In genomic region chr16:11852092-11852809, GRCh38 we compare ENCODE assay signal across 2 cellular contexts.
TF ChIP-seq lines count a peak whose summit lies in the region.

No MANE protein-coding gene starts in this region.

TF ChIP-seq in IMR-90, 13 proteins besides CTCF, POLR2A, EP300 and RAD21:
- TF ChIP-seq MAZ (IDR thresholded peaks at IDR 0.05; ENCODE audit: borderline replicate concordance, low read depth, low read length): no peak
- TF ChIP-seq RCOR1 (IDR thresholded peaks at IDR 0.05; ENCODE audit: insufficient replicate concordance, low read length): no peak
- no peak for TF ChIP-seq MXI1 (IDR thresholded peaks at IDR 0.05; ENCODE audit: borderline replicate concordance, low read depth, low read length)
- TF ChIP-seq NFE2L2 (IDR thresholded peaks at IDR 0.05; ENCODE audit: low read depth, low read length): no peak
- TF ChIP-seq SMC3 (IDR thresholded peaks at IDR 0.05; ENCODE audit: low read depth, low read length): no peak
- no peak for TF ChIP-seq CEBPB (IDR thresholded peaks at IDR 0.05; ENCODE audit: low read depth, low read length)
- no peak for TF ChIP-seq USF2 (IDR thresholded peaks at IDR 0.05; ENCODE audit: low read depth, low read length)
- TF ChIP-seq RFX5 (IDR thresholded peaks at IDR 0.05; ENCODE audit: low read depth, low read length): no peak
- no peak for TF ChIP-seq CHD1 (IDR thresholded peaks at IDR 0.05; ENCODE audit: low read depth, low read length)
- no peak for TF ChIP-seq BHLHE40 (IDR thresholded peaks at IDR 0.05; ENCODE audit: low read depth, low read length)
- no peak for TF ChIP-seq ELK1 (IDR thresholded peaks at IDR 0.05; ENCODE audit: borderline replicate concordance, low read depth, low read length)
- TF ChIP-seq FOS (IDR thresholded peaks at IDR 0.05; ENCODE audit: low read depth, low read length): no peak

TF ChIP-seq in K562, 482 proteins besides CTCF, POLR2A, EP300 and RAD21:
- TF ChIP-seq MCM7 (IDR thresholded peaks at IDR 0.05) (no peak), RBM17 (IDR thresholded peaks at IDR 0.05; ENCODE audit: borderline replicate concordance, low read depth, low read length) (no peak), GTF3C2 (IDR thresholded peaks at IDR 0.05; ENCODE audit: borderline replicate concordance, extremely low read depth, insufficient read length) (no peak), KDM1A (IDR thresholded peaks at IDR 0.05) (0 out of 4 replicates have a peak, but pooled peaks of 1 of the 2 experiments have one; percentile 24), ELK1 (CRISPR knock-in tag; IDR thresholded peaks at IDR 0.05) (no peak), ZNF395 (CRISPR knock-in tag; IDR thresholded peaks at IDR 0.05) (0 out of 2 replicates have a peak, but pooled peaks have one; percentile 37), FUS (optimal IDR thresholded peaks at IDR 0.05; ENCODE audit: low read depth, low read length) (no peak), CREM (IDR thresholded peaks at IDR 0.05; ENCODE audit: low read depth) (0 out of 2 replicates have a peak, but pooled peaks have one; percentile 11), RCOR1 (IDR thresholded peaks at IDR 0.05; ENCODE audit: borderline replicate concordance in 1 of 2, low read depth in 2 of 2, low read length in 2 of 2) (peak in 1 of 2 experiments; percentile 20; a peak in 1 of 4 replicates), CHD1 (IDR thresholded peaks at IDR 0.05; ENCODE audit: low read length) (peak; percentile 9), TAF9B (IDR thresholded peaks at IDR 0.05; ENCODE audit: partially characterized antibody) (peak; percentile 3), YY1 (IDR thresholded peaks at IDR 0.05; ENCODE audit: borderline replicate concordance in 1 of 3, control insufficient read depth in 1 of 3, extremely low read depth in 1 of 3, insufficient read depth in 3 of 3, insufficient read length in 1 of 3, insufficient replicate concordance in 2 of 3, low read depth in 1 of 3, low read length in 2 of 3) (peak in 1 of 3 experiments; percentile 12), ETV1 (tag; conservative IDR thresholded peaks at IDR 0.05; ENCODE audit: low read depth) (0 out of 2 replicates have a peak, but pooled peaks have one; percentile 8), ZBTB1 (CRISPR knock-in tag; IDR thresholded peaks at IDR 0.05; ENCODE audit: borderline replicate concordance, low read depth) (no peak), NR3C1 (CRISPR knock-in tag; IDR thresholded peaks at IDR 0.05) (peak; percentile 38; the same call in 1 of the 2 replicates), ESRRA (IDR thresholded peaks at IDR 0.05; ENCODE audit: borderline replicate concordance, low read depth) (no peak), E2F6 (IDR thresholded peaks at IDR 0.05; ENCODE audit: borderline replicate concordance in 1 of 2, extremely low read depth in 1 of 2, insufficient read depth in 1 of 2, insufficient read length in 1 of 2, low read depth in 1 of 2, low read length in 1 of 2, poor library complexity in 1 of 2, severe bottlenecking in 1 of 2) (peak in 1 of 2 experiments; percentile 29), ZNF384 (IDR thresholded peaks at IDR 0.05; ENCODE audit: low read depth, low read length) (no peak), SREBF2 (CRISPR knock-in tag; IDR thresholded peaks at IDR 0.05) (no peak), LCOR (CRISPR knock-in tag; IDR thresholded peaks at IDR 0.05) (no peak), TRIM28 (IDR thresholded peaks at IDR 0.05) (peak; percentile 52), THAP12 (CRISPR knock-in tag; IDR thresholded peaks at IDR 0.05) (0 out of 2 replicates have a peak, but pooled peaks have one; percentile 13), USF1 (CRISPR knock-in tag; IDR thresholded peaks at IDR 0.05) (0 out of 2 replicates have a peak, but pooled peaks have one; percentile 11), ZNF766 (CRISPR knock-in tag; conservative IDR thresholded peaks at IDR 0.05) (0 out of 2 replicates have a peak, but pooled peaks have one; percentile 2), SMARCA4 (IDR thresholded peaks at IDR 0.05) (0 out of 2 replicates have a peak, but pooled peaks have one; percentile 11), RBM25 (IDR thresholded peaks at IDR 0.05; ENCODE audit: low read depth, low read length, severe bottlenecking) (peak; percentile 26)
